In genomic region chr17:29566473-29567361, GRCh38 we compare ENCODE assay signal across 8 cellular contexts. TPM values are rescaled to one million over a fixed set of nuclear protein-coding genes. Genes with fewer than 3 reads are reported as not detected.
A peak's percentile ranks its signal among the peaks of the same experiment; 100 is the strongest.
DNase-seq lines count a peak whose midpoint lies in the region; ATAC-seq and TF ChIP-seq lines count a peak whose summit lies in the region.

TSS of gene ABHD15 (minus strand) at chr17:29567037. CDS start at chr17:29566966, 71 bp downstream.

- intact Hi-C loops in left ventricle myocardium inferior (cut with micrococcal nuclease), result no loop called here

- H3K9me3 ChIP-seq in left ventricle myocardium inferior (replicated peaks), result no peaks in the 10 kb centered on the region

- TF ChIP-seq CTCF in left ventricle myocardium inferior (IDR thresholded peaks at IDR 0.05; ENCODE audit: borderline replicate concordance) (no peak), progenitor cell of endocrine pancreas (IDR thresholded peaks at IDR 0.05; ENCODE audit: unreplicated experiment) (peak; percentile 6)

- ATAC-seq in GM18517 (IDR thresholded peaks at IDR 0.05; ENCODE audit: unreplicated experiment) (peak; percentile 23), GM21447 (IDR thresholded peaks at IDR 0.05; ENCODE audit: unreplicated experiment) (no peak)

- H3K36me3 Mint-ChIP-seq in progenitor cell of endocrine pancreas (ENCODE audit: insufficient read depth), result peaks cover 3% of the 10 kb centered on the region

- H3K27me3 ChIP-seq in left ventricle myocardium inferior (ENCODE audit: low read depth), result no peaks in the 10 kb centered on the region

- in situ Hi-C loops in KBM-7 (cut with MboI; ENCODE audit: low pct_unique_long_range_greater_than_20kb, low sequenced_read_pairs), result loop anchor here (25.0 kb wide), 1 partner anchor 429 kb away; no protein-coding TSS in a partner anchor

- peak within 1 kb of the TSS; percentile 88 for H3K4me3 Mint-ChIP-seq in progenitor cell of endocrine pancreas (ENCODE audit: low read depth)

- H3K4me1 ChIP-seq in left ventricle myocardium inferior, result peaks cover 75% of the 10 kb centered on the region

- peak within 1 kb of the TSS; percentile 92 for H3K27ac ChIP-seq in left ventricle myocardium inferior (replicated peaks)

- H3K4me3 ChIP-seq in left ventricle myocardium inferior, result peak within 1 kb of the TSS; percentile 77

- H3K4me1 Mint-ChIP-seq in progenitor cell of endocrine pancreas (ENCODE audit: low read depth), result peaks cover 13% of the 10 kb centered on the region

- peaks cover 12% of the 10 kb centered on the region for H3K36me3 ChIP-seq in left ventricle myocardium inferior

- peaks cover 45% of the 10 kb centered on the region for H3K27me3 Mint-ChIP-seq in progenitor cell of endocrine pancreas

- H3K9me3 Mint-ChIP-seq in progenitor cell of endocrine pancreas (ENCODE audit: low read depth), result no peaks in the 10 kb centered on the region

- DNase-seq in AG08395 (ENCODE audit: low spot score), result peak; percentile 87
- peak; percentile 67 for DNase-seq in KBM-7
- DNase-seq in SKM-1 (lab: John Stamatoyannopoulos, UW; ENCODE audit: unreplicated experiment), result peak; percentile 53
- DNase-seq in amniotic epithelial cell (ENCODE audit: low read depth), result peak; percentile 70
- peak; percentile 63 for DNase-seq in left ventricle myocardium inferior
- DNase-seq in progenitor cell of endocrine pancreas (ENCODE audit: low spot score, unreplicated experiment), result no peak

- H3K27ac Mint-ChIP-seq in progenitor cell of endocrine pancreas, result peak within 1 kb of the TSS; percentile 88

RNA-seq across cellular contexts. Expression of gene ABHD15, which starts in this region (rescaled TPM):
- total RNA-seq in left ventricle myocardium inferior (5.9 TPM), progenitor cell of endocrine pancreas (5.3 and 5.4 TPM in 2 replicates)
